In genomic region chr5:25516136-25516535, GRCh38 we compare ENCODE assay signal across 24 cellular contexts.
DNase-seq lines count a peak whose midpoint lies in the region; TF ChIP-seq lines count a peak whose summit lies in the region.
"Had no signal": no experiment of that assay in that cellular context is flagged by ENCODE, and none has a peak within 500 bp of the region (broad histone marks: within the 10 kb centered on the region; RNA-seq: fewer than 3 reads in every experiment).

No MANE protein-coding gene starts in this region.

- H3K79me2 ChIP-seq in OCI-LY7 (ENCODE audit: insufficient read depth, low read depth, low read length): no peaks in the 10 kb centered on the region

- H3K4me3 ChIP-seq in LNCaP clone FGC (ENCODE audit: low read depth, low read length): no peak overlapping the region
- no peak overlapping the region for H3K4me3 ChIP-seq in OCI-LY7 (ENCODE audit: low read depth, low read length, poor library complexity, severe bottlenecking)
- H3K4me3 ChIP-seq: left ventricle myocardium inferior, smooth muscle cell, upper lobe of left lung had no signal

- H3K4me1 ChIP-seq in OCI-LY7 (ENCODE audit: insufficient read depth, low read length, poor library complexity, severe bottlenecking): no peaks in the 10 kb centered on the region
- H3K4me1 ChIP-seq: left ventricle myocardium inferior, upper lobe of left lung had no signal

- H2AFZ ChIP-seq in OCI-LY7 (ENCODE audit: low read length): no peak overlapping the region

- POLR2A ChIA-PET in OCI-LY7 (lab: Charles Lee): no interaction called here

- no peak overlapping the region for H3K4me2 ChIP-seq in OCI-LY7 (ENCODE audit: low read length)
- H3K4me2 ChIP-seq: KMS-11, SK-N-SH, smooth muscle cell had no signal

- intact Hi-C loops in OCI-LY7 (cut with micrococcal nuclease; ENCODE audit: unreplicated experiment): no loop called here

- H3K27ac ChIP-seq in OCI-LY7 (ENCODE audit: low read depth, low read length, poor library complexity, severe bottlenecking): no peak overlapping the region
- H3K27ac ChIP-seq: KMS-11, left ventricle myocardium inferior, upper lobe of left lung had no signal

- no peaks in the 10 kb centered on the region for H4K20me1 ChIP-seq in OCI-LY7 (ENCODE audit: insufficient read depth, low read length)

- no peak for TF ChIP-seq CTCF in LNCaP clone FGC (IDR thresholded peaks at IDR 0.05; ENCODE audit: control insufficient read depth, extremely low read depth, insufficient read depth)
- TF ChIP-seq CTCF in OCI-LY7 (conservative IDR thresholded peaks at IDR 0.05; ENCODE audit: low read length): no peak

- CTCF ChIA-PET in OCI-LY7 (lab: Charles Lee; ENCODE audit: unreplicated experiment): no interaction called here

- no peaks in the 10 kb centered on the region for H3K9me2 ChIP-seq in OCI-LY7 (ENCODE audit: insufficient read depth, low read length)
- H3K9me2 ChIP-seq: SK-N-SH had no signal

- no TSS peak for BruUV-seq in OCI-LY7 (replicated peaks; lab: Mats Ljungman, UMichigan)

- peak in 2 of 3 experiments; percentile 20 to 53 for DNase-seq in NCI-H1417 (lab: John Stamatoyannopoulos, UW)
- DNase-seq in NCI-H1417 treated with DMSO at 0.1 percent for 48 hours (lab: John Stamatoyannopoulos, UW): no peak
- DNase-seq in LNCaP clone FGC (ENCODE audit: low read depth): peak; percentile 4
- peak; percentile 77 for DNase-seq in SHP77 (lab: John Stamatoyannopoulos, UW)
- peak; percentile 27 for DNase-seq in myocyte (ENCODE audit: low read depth)
- DNase-seq in GM19240 (ENCODE audit: insufficient read length, low spot score): no peak
- DNase-seq in OCI-LY7 (ENCODE audit: low spot score): no peak
- no peak for DNase-seq in DMS 273 treated with DMSO at 0.1 percent for 48 hours (lab: John Stamatoyannopoulos, UW)
- DNase-seq: 8988T; activated CD4-positive, alpha-beta T cell treated with anti-CD3 and anti-CD28 coated beads, Interleukin-2, amount 50 U/mL, for 48 hours; activated CD4-positive, CD25-positive, alpha-beta regulatory T cell treated with anti-CD3 and anti-CD28 coated beads, Interleukin-2, amount 50 U/mL, for 72 hours; activated T-cell treated with anti-CD3 and anti-CD28 coated beads, Interleukin-2, amount 50 U/mL, for 72 hours; central memory CD4-positive, alpha-beta T cell; erythroblast; left ventricle myocardium inferior; MV-4-11; NCI-H510A treated with DMSO at 0.1 percent for 48 hours; right cardiac atrium; SK-N-SH; stimulated activated naive CD4-positive, alpha-beta T cell; T-helper 2 cell; upper lobe of left lung had no signal

- H3K9me3 ChIP-seq in OCI-LY7 (ENCODE audit: low read length): no peaks in the 10 kb centered on the region
- H3K9me3 ChIP-seq: SK-N-SH had no signal

- H3K36me3 ChIP-seq in OCI-LY7 (ENCODE audit: insufficient read depth, low read length): no peaks in the 10 kb centered on the region
- H3K36me3 ChIP-seq: left ventricle myocardium inferior, upper lobe of left lung had no signal

Comparison
In these comparisons a context has a peak if more than half of its experiments do, and no peak if none do; other contexts are left out.
1. DNase-seq: peak in NCI-H1417 (2 of 3), LNCaP clone FGC (single experiment), SHP77 (2 of 2) and myocyte (single experiment); none in NCI-H1417 treated with DMSO at 0.1 percent for 48 hours (single experiment), GM19240 (single experiment), OCI-LY7 (single experiment) and DMS 273 treated with DMSO at 0.1 percent for 48 hours (single experiment).